Comparison of ENCODE assay signal across 8 cellular contexts in genomic region chr3:119240582-119241434, GRCh38. TPM values are rescaled to one million over a fixed set of nuclear protein-coding genes. Genes with fewer than 3 reads are reported as not detected.
A peak's percentile ranks its signal among the peaks of the same experiment; 100 is the strongest.
DNase-seq lines count a peak whose midpoint lies in the region; ATAC-seq and TF ChIP-seq lines count a peak whose summit lies in the region.

B4GALT4 (minus strand) TSS chr3:119240878; CDS start chr3:119230099, 10,779 bp downstream.

- H3K36me3 Mint-ChIP-seq in chondrocyte (ENCODE audit: low read depth): peaks cover 2% of the 10 kb centered on the region

- peak; percentile 82 for ATAC-seq in GM19043 (IDR thresholded peaks at IDR 0.05; ENCODE audit: low read depth, unreplicated experiment)
- ATAC-seq in HG03342 (IDR thresholded peaks at IDR 0.05; ENCODE audit: unreplicated experiment): peak; percentile 87

- no peaks in the 10 kb centered on the region for H3K27me3 Mint-ChIP-seq in chondrocyte (ENCODE audit: low read depth)

- peak within 1 kb of the TSS; percentile 94 for H3K27ac Mint-ChIP-seq in chondrocyte (ENCODE audit: unreplicated experiment)

- H3K9me3 Mint-ChIP-seq in chondrocyte (ENCODE audit: low read depth): no peaks in the 10 kb centered on the region

- peak; percentile 87 for DNase-seq in Ammon's horn (ENCODE audit: low spot score)
- DNase-seq in NCI-H446 treated with DMSO at 0.1 percent for 48 hours (lab: John Stamatoyannopoulos, UW): peak; percentile 81
- peak; percentile 74 for DNase-seq in activated CD4-positive, CD25-positive, alpha-beta regulatory T cell treated with anti-CD3 and anti-CD28 coated beads, Interleukin-2, amount 50 U/mL, for 72 hours
- DNase-seq in chondrocyte (ENCODE audit: low spot score): peak; percentile 97
- DNase-seq in kidney glomerular epithelial cell (lab: John Stamatoyannopoulos, UW): peak; percentile 68
- DNase-seq in stimulated activated CD4-positive, alpha-beta T cell treated with anti-CD3 and anti-CD28 coated beads, Interleukin-15, amount 100 ng/mL, for 24 hours: peak; percentile 85

- TF ChIP-seq CTCF in chondrocyte (IDR thresholded peaks at IDR 0.05): no peak

- peaks cover 22% of the 10 kb centered on the region for H3K4me1 Mint-ChIP-seq in chondrocyte (ENCODE audit: low read depth)

- peak within 1 kb of the TSS; percentile 83 for H3K4me3 Mint-ChIP-seq in chondrocyte (ENCODE audit: unreplicated experiment)

RNA-seq across cellular contexts. Expression of gene B4GALT4, which starts in this region (rescaled TPM):
- total RNA-seq in chondrocyte: 25.8 to 26.7 TPM (median 25.9 TPM) in 3 replicates

Comparison
In these comparisons a context has a peak if more than half of its experiments do, and no peak if none do; other contexts are left out.
1. Peak in every context shown above with its lines: DNase-seq and ATAC-seq.